18 cellular contexts compared by ENCODE assay signal in genomic region chrX:150080497-150080896, GRCh38.
"Had no signal": no experiment of that assay in that cellular context is flagged by ENCODE, and none has a peak within 500 bp of the region (broad histone marks: within the 10 kb centered on the region; RNA-seq: fewer than 3 reads in every experiment).

No MANE protein-coding gene starts in this region.

- DNase-seq: effector memory CD8-positive, alpha-beta T cell; erythroblast; esophagus squamous epithelium; gastrocnemius medialis; heart left ventricle; left cardiac atrium; left lung; mesenchymal stem cell; mucosa of descending colon; naive B cell; right cardiac atrium; sigmoid colon; stimulated activated CD4-positive, alpha-beta T cell treated with anti-CD3 and anti-CD28 coated beads, Interleukin-4, amount 100 ng/mL, for 4 hours; stimulated activated naive CD8-positive, alpha-beta T cell treated with anti-CD3 and anti-CD28 coated beads, Interleukin-15, Interleukin-2, amounts not matched to agents 100 U/mL and 50 U/mL, for 24 hours; substantia nigra; tibial artery had no signal

- ATAC-seq: effector memory CD8-positive, alpha-beta T cell; gastrocnemius medialis; heart left ventricle; left cardiac atrium; left lung; mucosa of descending colon; natural killer cell treated with Interleukin-12 subunit alpha and Interleukin-12 subunit beta and Interleukin-15 and Interleukin-18, amount 100 ng/mL, for 72 hours; stimulated activated memory B cell treated with anti-CD40 and anti-IgM and Interleukin-4, amounts not matched to agents 10 μg/mL and 1 μg/mL and 100 μg/mL, for 72 hours; stimulated activated naive CD8-positive, alpha-beta T cell treated with anti-CD3 and anti-CD28 coated beads, Interleukin-15, Interleukin-2, amounts not matched to agents 100 U/mL and 50 U/mL, for 24 hours had no signal
